13 cellular contexts compared by ENCODE assay signal in the genomic region with DNA sequence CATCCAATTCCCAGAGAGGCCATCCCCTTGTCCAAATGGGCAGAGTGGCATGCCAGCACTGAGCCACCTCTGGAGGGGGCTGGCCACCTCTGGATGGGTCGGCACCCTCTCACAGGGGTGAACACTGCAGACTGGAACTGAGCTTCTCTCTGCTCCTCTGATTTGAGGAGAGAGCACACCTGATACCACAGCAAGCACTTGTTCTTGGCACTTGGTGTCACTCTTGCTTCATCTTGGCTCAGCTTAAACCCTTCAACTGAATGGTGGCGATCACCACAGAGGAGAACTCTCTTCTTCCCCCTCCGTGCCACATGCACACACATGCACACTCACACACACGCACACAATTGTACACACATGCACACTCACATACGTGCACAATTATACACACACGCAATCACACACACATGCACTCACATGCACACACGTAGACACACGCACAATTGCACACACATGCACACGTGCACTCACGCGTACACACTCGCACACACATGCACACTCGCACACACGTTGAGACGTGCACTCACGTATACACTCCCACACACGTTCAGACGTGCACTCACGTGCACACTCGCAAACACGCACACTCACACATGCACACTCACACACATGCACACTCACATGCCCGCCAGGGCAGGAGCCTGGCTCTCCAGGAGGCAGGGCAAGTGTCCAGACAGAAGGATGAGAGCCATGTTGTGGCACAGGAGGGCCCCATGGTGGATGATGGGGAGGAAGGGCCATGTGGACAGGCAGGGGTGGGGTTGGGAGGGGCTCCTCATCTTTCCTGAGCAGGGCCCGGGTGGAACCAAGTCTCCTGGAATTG. TPM values are rescaled to one million over a fixed set of nuclear protein-coding genes. Genes with fewer than 3 reads are reported as not detected.
DNase-seq lines count a peak whose midpoint lies in the region; ATAC-seq, FAIRE-seq and TF ChIP-seq lines count a peak whose summit lies in the region.
"Had no signal": no experiment of that assay in that cellular context is flagged by ENCODE, and none has a peak within 500 bp of the region (broad histone marks: within the 10 kb centered on the region; RNA-seq: fewer than 3 reads in every experiment).

No MANE protein-coding gene starts in this region.

- H3K27me3 ChIP-seq in breast epithelium, result no peaks in the 10 kb centered on the region
- H3K27me3 ChIP-seq in OCI-LY3 (ENCODE audit: low read depth, low read length), result peaks cover 10% of the 10 kb centered on the region; the same call in 1 of the 2 replicates
- H3K27me3 ChIP-seq in mesendoderm (ENCODE audit: insufficient read depth, low read length, poor library complexity), result no peaks in the 10 kb centered on the region

- no peak overlapping the region for H3K4me3 Mint-ChIP-seq in MCF 10A (ENCODE audit: unreplicated experiment)
- H3K4me3 Mint-ChIP-seq: endodermal cell had no signal

- TF ChIP-seq POLR2A in breast epithelium (IDR thresholded peaks at IDR 0.05), result no peak

- BruUV-seq in MCF 10A (replicated peaks; lab: Mats Ljungman, UMichigan), result no TSS peak

- H3K56ac ChIP-seq in mesendoderm (ENCODE audit: low read length), result no peak overlapping the region

- H2BK5ac ChIP-seq in mesendoderm (ENCODE audit: low read length), result no peak overlapping the region

- H3K9me3 ChIP-seq in breast epithelium (no peaks in the 10 kb centered on the region), OCI-LY3 (ENCODE audit: insufficient read depth, low read length) (no peaks in the 10 kb centered on the region)

- TF ChIP-seq CTCF in MCF 10A (IDR thresholded peaks at IDR 0.05; ENCODE audit: unreplicated experiment) (no peak), breast epithelium (IDR thresholded peaks at IDR 0.05) (no peak), OCI-LY3 (IDR thresholded peaks at IDR 0.05; ENCODE audit: low read depth, low read length) (0 out of 2 replicates have a peak, but pooled peaks have one; percentile 6)

- peaks cover 14% of the 10 kb centered on the region for H3K27me3 Mint-ChIP-seq in MCF 10A (ENCODE audit: insufficient read depth, unreplicated experiment)

- peak; percentile 64 for ATAC-seq in esophagus mucosa

- H3K9ac ChIP-seq in OCI-LY3 (ENCODE audit: low read length) (no peak overlapping the region), mesendoderm (ENCODE audit: low read length) (no peak overlapping the region)

- no peaks in the 10 kb centered on the region for H4K20me1 ChIP-seq in OCI-LY3 (ENCODE audit: insufficient read depth, low read length)

- no peak overlapping the region for H3K4ac ChIP-seq in mesendoderm (ENCODE audit: low read depth, low read length)

- no peak overlapping the region for H3K4me2 ChIP-seq in OCI-LY3 (ENCODE audit: low read length)
- H3K4me2 ChIP-seq in mesendoderm (ENCODE audit: low read length), result no peak overlapping the region

- peaks cover 4% of the 10 kb centered on the region for H3K4me1 Mint-ChIP-seq in MCF 10A (ENCODE audit: insufficient read depth, unreplicated experiment)

- H3K4me1 ChIP-seq in breast epithelium (peaks cover 0 to 11% of the 10 kb centered on the region in 2 donors), OCI-LY3 (ENCODE audit: low read length) (no peaks in the 10 kb centered on the region), mesendoderm (ENCODE audit: control insufficient read depth, low read depth, low read length) (no peaks in the 10 kb centered on the region)

- no peak overlapping the region for H3K27ac Mint-ChIP-seq in MCF 10A (ENCODE audit: low read depth, unreplicated experiment)
- H3K27ac Mint-ChIP-seq: endodermal cell had no signal

- WGBS in mesendoderm (ENCODE audit: extremely low coverage, insufficient coverage, low lambda C conversion rate), result no CpG with 5 or more reads among the region's 23 CpGs

- POLR2A ChIA-PET in MCF 10A (lab: Yijun Ruan, JAX), result interaction anchor here (0.6 to 1.1 kb wide), 3 partner anchors 17 to 98 kb away, joined by 3 to 5 read pairs (median 3); a partner anchor contains a TSS

- H3K18ac ChIP-seq in mesendoderm (ENCODE audit: low read length), result no peak overlapping the region

- no peaks in the 10 kb centered on the region for H3K79me1 ChIP-seq in mesendoderm (ENCODE audit: low read length)

- H3K36me3 Mint-ChIP-seq in MCF 10A (ENCODE audit: insufficient read depth, unreplicated experiment), result no peaks in the 10 kb centered on the region

- H3K9me3 Mint-ChIP-seq in MCF 10A (ENCODE audit: unreplicated experiment), result no peaks in the 10 kb centered on the region
- H3K9me3 Mint-ChIP-seq: endodermal cell had no signal

- no peak overlapping the region for H3K27ac ChIP-seq in breast epithelium
- no peak overlapping the region for H3K27ac ChIP-seq in OCI-LY3 (ENCODE audit: low read length)
- H3K27ac ChIP-seq in mesendoderm (ENCODE audit: low read depth, low read length), result no peak overlapping the region

- no peak overlapping the region for H4K8ac ChIP-seq in mesendoderm (ENCODE audit: low read depth, low read length)

- no peak overlapping the region for H2AK5ac ChIP-seq in mesendoderm (ENCODE audit: low read length)

- H3K79me2 ChIP-seq in OCI-LY3 (ENCODE audit: low read length) (no peaks in the 10 kb centered on the region), mesendoderm (ENCODE audit: control insufficient read depth, insufficient read depth, low read length) (no peaks in the 10 kb centered on the region)

- no peak overlapping the region for H2BK120ac ChIP-seq in mesendoderm (ENCODE audit: low read depth, low read length)

- CTCF ChIA-PET in MCF 10A (lab: Yijun Ruan, JAX), result interaction anchor here (0.6 to 4.1 kb wide), 5 partner anchors 30 to 101 kb away, joined by 3 to 21 read pairs (median 3); a partner anchor contains a TSS

- H2BK15ac ChIP-seq in mesendoderm (replicated peaks; ENCODE audit: low read depth), result no peak overlapping the region

- DNase-seq in MCF 10A (ENCODE audit: unreplicated experiment), result peak; percentile 30
- no peak for DNase-seq in breast epithelium (ENCODE audit: low spot score in 2 of 2)
- DNase-seq in urothelium cell line (ENCODE audit: low spot score), result no peak
- DNase-seq in GOT3 (lab: John Stamatoyannopoulos, UW), result no peak
- no peak for DNase-seq in mesendoderm
- no peak for DNase-seq in RCC 7860 (ENCODE audit: low spot score)
- DNase-seq: endodermal cell, NCI-H1694 treated with DMSO at 0.1 percent for 48 hours had no signal

- H3K4me3 ChIP-seq in breast epithelium, result no peak overlapping the region
- no peak overlapping the region for H3K4me3 ChIP-seq in OCI-LY3 (ENCODE audit: low read length)
- H3K4me3 ChIP-seq in mesendoderm (ENCODE audit: low read length), result no peak overlapping the region

- peak; percentile 96 for FAIRE-seq in urothelium cell line (lab: Jason Lieb, UNC)
- FAIRE-seq in RCC 7860 (lab: Jason Lieb, UNC), result no peak
- FAIRE-seq: TTC549 had no signal

- H3K23ac ChIP-seq in mesendoderm (ENCODE audit: low read length), result no peak overlapping the region

- intact Hi-C loops in MCF 10A (cut with micrococcal nuclease), result no loop called here
- intact Hi-C loops in breast epithelium (cut with DNase I; ENCODE audit: low total_unique reads), result loop anchor here (5.0 kb wide), 1 partner anchor 1712 kb away; a partner anchor contains a TSS

- H4K5ac ChIP-seq in mesendoderm (ENCODE audit: low read length), result no peak overlapping the region

- H2AFZ ChIP-seq in OCI-LY3 (ENCODE audit: low read depth, low read length), result no peak overlapping the region

- H3K36me3 ChIP-seq in breast epithelium, result no peaks in the 10 kb centered on the region
- H3K36me3 ChIP-seq in OCI-LY3 (replicated peaks; ENCODE audit: low read depth, low read length), result no peaks in the 10 kb centered on the region
- no peaks in the 10 kb centered on the region for H3K36me3 ChIP-seq in mesendoderm (ENCODE audit: control insufficient read depth, insufficient read depth, low read length)

RNA-seq across cellular contexts. Expression of a gene that starts 23.4 kb away (rescaled TPM):
- not detected in 2 replicates for total RNA-seq in MCF 10A (2022)
- 1 to 10 TPM in 2 of 3 donors, not detected in 1; 3.6 to 5.1 TPM for total RNA-seq in breast epithelium
- total RNA-seq in esophagus mucosa, result 49.0 TPM
- 1.7 TPM for polyA plus RNA-seq in mesendoderm (2013, experiment 1 of 2)
- polyA plus RNA-seq in mesendoderm (2013, experiment 2 of 2), result 2.0 TPM
- total RNA-seq: omental fat pad had no signal
- polyA plus RNA-seq: BJ had no signal

RNA-seq across cellular contexts. Expression of a gene that starts 23.5 kb away (rescaled TPM):
- total RNA-seq in MCF 10A (2022) (not detected in 2 replicates), breast epithelium (1 to 10 TPM in 1 of 3 donors, under 1 TPM in 2; 0.15 to 2.3 (median 0.48) TPM), esophagus mucosa (0.12 TPM)
- 0.10 TPM for polyA plus RNA-seq in mesendoderm (2013, experiment 1 of 2)
- polyA plus RNA-seq in mesendoderm (2013, experiment 2 of 2), result 0.08 TPM

RNA-seq across cellular contexts. Expression of a gene that starts 29.5 kb away (rescaled TPM):
- total RNA-seq in MCF 10A (2022) (12.9 and 14.4 TPM in 2 replicates), breast epithelium (10 to 100 TPM; 15.5 to 19.3 (median 17.6) TPM), esophagus mucosa (18.2 TPM)
- 1.4 TPM for polyA plus RNA-seq in mesendoderm (2013, experiment 1 of 2)
- 1.5 TPM for polyA plus RNA-seq in mesendoderm (2013, experiment 2 of 2)

RNA-seq across cellular contexts. Expression of a gene that starts 47.7 kb away (rescaled TPM):
- total RNA-seq in MCF 10A (2022), result 589 and 611 TPM in 2 replicates
- 100 to 1,000 TPM; 407 to 564 (median 453) TPM for total RNA-seq in breast epithelium
- total RNA-seq in esophagus mucosa, result 645 TPM
- 1,253 TPM for polyA plus RNA-seq in mesendoderm (2013, experiment 1 of 2)
- polyA plus RNA-seq in mesendoderm (2013, experiment 2 of 2), result 1,244 TPM

RNA-seq across cellular contexts. Expression of a gene that starts 50.0 kb away (rescaled TPM):
- total RNA-seq in MCF 10A (2022) (59.0 and 77.6 TPM in 2 replicates), breast epithelium (10 to 100 TPM; 29.8 to 44.6 (median 42.9) TPM), esophagus mucosa (20.4 TPM)
- polyA plus RNA-seq in mesendoderm (2013, experiment 1 of 2), result 34.0 TPM
- polyA plus RNA-seq in mesendoderm (2013, experiment 2 of 2), result 34.8 TPM
